Comparison of ENCODE assay signal across 14 cellular contexts in the genomic region with DNA sequence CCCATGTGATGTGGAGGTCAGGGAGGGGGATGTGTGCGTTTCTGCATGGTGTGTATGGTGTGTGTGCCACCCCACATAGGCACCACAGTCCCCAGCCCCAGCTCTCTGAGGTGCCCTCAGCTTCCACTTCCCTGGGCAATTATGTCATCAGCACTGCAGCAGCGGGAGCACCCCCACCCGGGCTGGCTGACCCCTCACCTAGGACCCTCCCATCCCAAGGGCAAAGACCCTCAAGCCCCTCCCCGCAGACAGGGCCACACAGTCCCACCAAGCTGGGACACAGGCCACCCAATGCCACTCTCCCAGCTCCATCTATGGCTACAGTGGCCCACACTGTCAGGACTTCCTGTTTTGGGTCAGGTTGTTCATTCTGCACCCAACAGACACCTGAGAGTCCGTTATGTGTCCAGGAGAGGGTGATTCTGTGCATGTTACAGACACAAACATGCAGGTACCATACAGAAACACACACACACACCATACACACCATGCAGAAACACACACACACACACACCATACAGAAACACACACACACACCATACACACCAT.
"Had no signal": no experiment of that assay in that cellular context is flagged by ENCODE, and none has a peak within 500 bp of the region (broad histone marks: within the 10 kb centered on the region; RNA-seq: fewer than 3 reads in every experiment).

No MANE protein-coding gene starts in this region.

- H3K4me1 ChIP-seq: tibial nerve had no signal

- H3K27me3 ChIP-seq: tibial nerve had no signal

- DNase-seq: activated CD4-positive, alpha-beta memory T cell treated with anti-CD3 and anti-CD28 coated beads for 36 hours; activated CD4-positive, alpha-beta T cell treated with anti-CD3 and anti-CD28 coated beads for 36 hours; activated CD8-positive, alpha-beta memory T cell treated with anti-CD3 and anti-CD28 coated beads, Interleukin-2, amount 50 U/mL, for 4 hours; activated naive CD4-positive, alpha-beta T cell treated with anti-CD3 and anti-CD28 coated beads for 36 hours; dermis blood vessel endothelial cell; effector memory CD8-positive, alpha-beta T cell; foreskin melanocyte; kidney glomerular epithelial cell; stimulated activated CD4-positive, alpha-beta T cell treated with anti-CD3 and anti-CD28 coated beads, Interleukin-2, amount 100 ng/mL, for 48 hours; T-helper 17 cell; WERI-Rb-1 had no signal

- H3K36me3 Mint-ChIP-seq: activated CD4-positive, alpha-beta memory T cell treated with anti-CD3 and anti-CD28 coated beads for 36 hours; stimulated activated memory B cell treated with anti-CD40 and anti-IgM and Interleukin-4, amounts not matched to agents 10 μg/mL and 1 μg/mL and 100 μg/mL, for 72 hours had no signal

- H3K27me3 Mint-ChIP-seq: activated CD4-positive, alpha-beta memory T cell treated with anti-CD3 and anti-CD28 coated beads for 36 hours; activated CD4-positive, alpha-beta T cell treated with anti-CD3 and anti-CD28 coated beads for 36 hours; effector memory CD8-positive, alpha-beta T cell; stimulated activated memory B cell treated with anti-CD40 and anti-IgM and Interleukin-4, amounts not matched to agents 10 μg/mL and 1 μg/mL and 100 μg/mL, for 72 hours; T-helper 17 cell had no signal

- H3K4me1 Mint-ChIP-seq: activated CD4-positive, alpha-beta T cell treated with anti-CD3 and anti-CD28 coated beads for 36 hours; stimulated activated memory B cell treated with anti-CD40 and anti-IgM and Interleukin-4, amounts not matched to agents 10 μg/mL and 1 μg/mL and 100 μg/mL, for 72 hours had no signal

- H3K27ac Mint-ChIP-seq: activated CD4-positive, alpha-beta memory T cell treated with anti-CD3 and anti-CD28 coated beads for 36 hours; activated CD4-positive, alpha-beta T cell treated with anti-CD3 and anti-CD28 coated beads for 36 hours; activated naive CD4-positive, alpha-beta T cell treated with anti-CD3 and anti-CD28 coated beads for 36 hours; effector memory CD8-positive, alpha-beta T cell; stimulated activated memory B cell treated with anti-CD40 and anti-IgM and Interleukin-4, amounts not matched to agents 10 μg/mL and 1 μg/mL and 100 μg/mL, for 72 hours; T-helper 17 cell had no signal

- H3K4me3 Mint-ChIP-seq: activated CD4-positive, alpha-beta memory T cell treated with anti-CD3 and anti-CD28 coated beads for 36 hours; activated CD4-positive, alpha-beta T cell treated with anti-CD3 and anti-CD28 coated beads for 36 hours; activated naive CD4-positive, alpha-beta T cell treated with anti-CD3 and anti-CD28 coated beads for 36 hours; effector memory CD8-positive, alpha-beta T cell; stimulated activated memory B cell treated with anti-CD40 and anti-IgM and Interleukin-4, amounts not matched to agents 10 μg/mL and 1 μg/mL and 100 μg/mL, for 72 hours; T-helper 17 cell had no signal

- H3K36me3 ChIP-seq: tibial nerve, WERI-Rb-1 had no signal

- H3K4me3 ChIP-seq: tibial nerve had no signal

- H3K27ac ChIP-seq: epithelial cell of prostate, tibial nerve, WERI-Rb-1 had no signal

- ATAC-seq: activated CD4-positive, alpha-beta T cell treated with anti-CD3 and anti-CD28 coated beads for 36 hours; effector memory CD8-positive, alpha-beta T cell; stimulated activated memory B cell treated with anti-CD40 and anti-IgM and Interleukin-4, amounts not matched to agents 10 μg/mL and 1 μg/mL and 100 μg/mL, for 72 hours; T-helper 17 cell had no signal

- H3K9me3 Mint-ChIP-seq: activated CD4-positive, alpha-beta memory T cell treated with anti-CD3 and anti-CD28 coated beads for 36 hours; activated naive CD4-positive, alpha-beta T cell treated with anti-CD3 and anti-CD28 coated beads for 36 hours; effector memory CD8-positive, alpha-beta T cell; stimulated activated memory B cell treated with anti-CD40 and anti-IgM and Interleukin-4, amounts not matched to agents 10 μg/mL and 1 μg/mL and 100 μg/mL, for 72 hours had no signal
